ENCODE assay signal across 1 cellular context in the genomic region with DNA sequence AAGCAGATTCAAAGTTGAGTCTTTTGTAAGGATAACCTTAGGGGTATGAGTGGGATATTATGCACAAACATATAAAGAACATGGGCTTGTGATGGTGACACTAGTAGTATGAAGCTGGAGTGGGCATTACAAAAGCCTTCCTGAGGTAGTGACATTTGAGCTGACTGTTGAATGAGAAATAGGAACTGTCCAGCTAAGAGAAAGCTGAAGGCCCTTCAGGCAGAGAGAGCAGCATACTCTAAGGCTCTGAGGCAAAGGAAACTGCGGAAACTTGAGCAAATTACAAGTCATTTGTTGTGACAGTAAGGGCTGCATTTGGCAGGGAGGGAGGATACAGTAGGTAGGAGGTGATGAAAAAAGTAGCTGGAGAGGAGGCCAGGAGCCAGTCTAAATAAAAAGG.
A peak's percentile ranks its signal among the peaks of the same experiment; 100 is the strongest.
TF ChIP-seq lines count a peak whose summit lies in the region.

No MANE protein-coding gene starts in this region.

TF ChIP-seq in GM12878, 131 proteins besides CTCF, POLR2A, EP300 and RAD21 (continued from another document):
- TF ChIP-seq, protein P1, sequence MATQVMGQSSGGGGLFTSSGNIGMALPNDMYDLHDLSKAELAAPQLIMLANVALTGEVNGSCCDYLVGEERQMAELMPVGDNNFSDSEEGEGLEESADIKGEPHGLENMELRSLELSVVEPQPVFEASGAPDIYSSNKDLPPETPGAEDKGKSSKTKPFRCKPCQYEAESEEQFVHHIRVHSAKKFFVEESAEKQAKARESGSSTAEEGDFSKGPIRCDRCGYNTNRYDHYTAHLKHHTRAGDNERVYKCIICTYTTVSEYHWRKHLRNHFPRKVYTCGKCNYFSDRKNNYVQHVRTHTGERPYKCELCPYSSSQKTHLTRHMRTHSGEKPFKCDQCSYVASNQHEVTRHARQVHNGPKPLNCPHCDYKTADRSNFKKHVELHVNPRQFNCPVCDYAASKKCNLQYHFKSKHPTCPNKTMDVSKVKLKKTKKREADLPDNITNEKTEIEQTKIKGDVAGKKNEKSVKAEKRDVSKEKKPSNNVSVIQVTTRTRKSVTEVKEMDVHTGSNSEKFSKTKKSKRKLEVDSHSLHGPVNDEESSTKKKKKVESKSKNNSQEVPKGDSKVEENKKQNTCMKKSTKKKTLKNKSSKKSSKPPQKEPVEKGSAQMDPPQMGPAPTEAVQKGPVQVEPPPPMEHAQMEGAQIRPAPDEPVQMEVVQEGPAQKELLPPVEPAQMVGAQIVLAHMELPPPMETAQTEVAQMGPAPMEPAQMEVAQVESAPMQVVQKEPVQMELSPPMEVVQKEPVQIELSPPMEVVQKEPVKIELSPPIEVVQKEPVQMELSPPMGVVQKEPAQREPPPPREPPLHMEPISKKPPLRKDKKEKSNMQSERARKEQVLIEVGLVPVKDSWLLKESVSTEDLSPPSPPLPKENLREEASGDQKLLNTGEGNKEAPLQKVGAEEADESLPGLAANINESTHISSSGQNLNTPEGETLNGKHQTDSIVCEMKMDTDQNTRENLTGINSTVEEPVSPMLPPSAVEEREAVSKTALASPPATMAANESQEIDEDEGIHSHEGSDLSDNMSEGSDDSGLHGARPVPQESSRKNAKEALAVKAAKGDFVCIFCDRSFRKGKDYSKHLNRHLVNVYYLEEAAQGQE (IDR thresholded peaks at IDR 0.05; ENCODE audit: low read depth, low read length) = peak; percentile 70; the same call in 1 of the 2 replicates
- TF ChIP-seq, protein P2, sequence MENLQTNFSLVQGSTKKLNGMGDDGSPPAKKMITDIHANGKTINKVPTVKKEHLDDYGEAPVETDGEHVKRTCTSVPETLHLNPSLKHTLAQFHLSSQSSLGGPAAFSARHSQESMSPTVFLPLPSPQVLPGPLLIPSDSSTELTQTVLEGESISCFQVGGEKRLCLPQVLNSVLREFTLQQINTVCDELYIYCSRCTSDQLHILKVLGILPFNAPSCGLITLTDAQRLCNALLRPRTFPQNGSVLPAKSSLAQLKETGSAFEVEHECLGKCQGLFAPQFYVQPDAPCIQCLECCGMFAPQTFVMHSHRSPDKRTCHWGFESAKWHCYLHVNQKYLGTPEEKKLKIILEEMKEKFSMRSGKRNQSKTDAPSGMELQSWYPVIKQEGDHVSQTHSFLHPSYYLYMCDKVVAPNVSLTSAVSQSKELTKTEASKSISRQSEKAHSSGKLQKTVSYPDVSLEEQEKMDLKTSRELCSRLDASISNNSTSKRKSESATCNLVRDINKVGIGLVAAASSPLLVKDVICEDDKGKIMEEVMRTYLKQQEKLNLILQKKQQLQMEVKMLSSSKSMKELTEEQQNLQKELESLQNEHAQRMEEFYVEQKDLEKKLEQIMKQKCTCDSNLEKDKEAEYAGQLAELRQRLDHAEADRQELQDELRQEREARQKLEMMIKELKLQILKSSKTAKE (IDR thresholded peaks at IDR 0.05; ENCODE audit: low read depth, poor library complexity, severe bottlenecking) = no peak
